ENCODE assay signal across 18 cellular contexts in the genomic region with DNA sequence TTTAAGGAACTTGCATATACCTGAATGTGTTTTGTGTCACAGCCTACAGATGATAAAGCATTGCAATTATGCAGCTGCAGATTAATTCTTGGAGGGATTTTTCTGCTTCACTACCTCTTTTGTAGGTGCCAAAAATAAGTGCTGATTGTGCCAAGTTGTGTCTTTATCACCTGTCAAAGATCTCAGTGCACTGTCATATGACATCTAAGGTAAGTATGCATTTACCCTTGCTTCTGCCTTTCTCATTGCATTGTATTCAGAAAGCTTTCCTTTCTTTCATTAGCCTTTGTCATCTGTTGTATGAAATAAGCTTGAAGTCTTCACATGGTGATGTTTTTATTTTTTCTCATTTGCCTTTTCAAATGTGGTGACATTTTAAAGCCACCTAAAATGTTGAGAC.
A peak's percentile ranks its signal among the peaks of the same experiment; 100 is the strongest.
DNase-seq lines count a peak whose midpoint lies in the region; FAIRE-seq and TF ChIP-seq lines count a peak whose summit lies in the region.
"Had no signal": no experiment of that assay in that cellular context is flagged by ENCODE, and none has a peak within 500 bp of the region (broad histone marks: within the 10 kb centered on the region; RNA-seq: fewer than 3 reads in every experiment).

No MANE protein-coding gene starts in this region.

- FAIRE-seq in H1 (lab: Jason Lieb, UNC): no peak
- FAIRE-seq: GM12891, GM18507 had no signal

- H2BK12ac ChIP-seq in H1 (ENCODE audit: low read depth, low read length): no peak overlapping the region

- no peaks in the 10 kb centered on the region for H3K36me3 ChIP-seq in H1 (ENCODE audit: control insufficient read depth in 2 of 4, insufficient read depth in 4 of 4, low read length in 3 of 4)

- no peak overlapping the region for H3K9ac ChIP-seq in H1 (replicated peaks in 1 of 4; ENCODE audit: extremely low read depth in 1 of 4, low read depth in 3 of 4, low read length in 3 of 4)

- H3K9me3 ChIP-seq in H1 (ENCODE audit: insufficient read depth in 2 of 2, low read depth in 1 of 2, low read length in 1 of 2): no peaks in the 10 kb centered on the region; a peak in 1 of 4 replicates
- H3K9me3 ChIP-seq: Caco-2 had no signal

- POLR2A ChIA-PET in H1 (lab: Charles Lee; ENCODE audit: partially characterized antibody): no interaction called here

- no peak overlapping the region for H3K23ac ChIP-seq in H1 (ENCODE audit: insufficient read length)

- H2BK20ac ChIP-seq in H1 (ENCODE audit: low read length): no peak overlapping the region

- no peak overlapping the region for H3K14ac ChIP-seq in H1 (ENCODE audit: insufficient read length)

- TF ChIP-seq POLR2A in H1 (IDR thresholded peaks at IDR 0.05; ENCODE audit: control extremely low read depth in 1 of 2, low read depth in 2 of 2, low read length in 2 of 2): no peak

- H4K5ac ChIP-seq in H1 (ENCODE audit: insufficient read length, low read depth, low read length): no peak overlapping the region

- TF ChIP-seq CTCF in H1 (IDR thresholded peaks at IDR 0.05; ENCODE audit: control extremely low read depth in 1 of 3, insufficient read depth in 1 of 3, low read depth in 1 of 3, low read length in 3 of 3): no peak

- no peaks in the 10 kb centered on the region for H4K20me1 ChIP-seq in H1 (replicated peaks in 1 of 2; ENCODE audit: control insufficient read depth in 1 of 2, insufficient read depth in 2 of 2, low read length in 2 of 2)

- H3K4me2 ChIP-seq in H1 (ENCODE audit: insufficient read depth in 1 of 2, low read depth in 2 of 2, low read length in 2 of 2): no peak overlapping the region

- no peak overlapping the region for H3K18ac ChIP-seq in H1 (ENCODE audit: extremely low read depth, low read length)

- no peak overlapping the region for H3K56ac ChIP-seq in H1 (replicated peaks; ENCODE audit: insufficient read length, low read depth, low read length)

- no peak overlapping the region for H2AK5ac ChIP-seq in H1 (ENCODE audit: low read depth, low read length)

- H3K79me1 ChIP-seq in H1 (ENCODE audit: low read depth, low read length): no peaks in the 10 kb centered on the region

- no peak overlapping the region for H4K91ac ChIP-seq in H1 (replicated peaks; ENCODE audit: insufficient read length, low read length)

- H4K8ac ChIP-seq in H1 (ENCODE audit: extremely low read depth, insufficient read depth, low read length): no peak overlapping the region

- no peak overlapping the region for H2BK15ac ChIP-seq in H1 (ENCODE audit: low read length)

- no peaks in the 10 kb centered on the region for H3K4me1 ChIP-seq in H1 (replicated peaks in 1 of 4; ENCODE audit: control insufficient read depth in 3 of 4, insufficient read depth in 4 of 4, low read length in 3 of 4)
- H3K4me1 ChIP-seq: Caco-2 had no signal

- DNase-seq in NCI-H748 (lab: John Stamatoyannopoulos, UW; ENCODE audit: unreplicated experiment) (peak; percentile 4), NCI-H748 treated with DMSO at 0.1 percent for 48 hours (lab: John Stamatoyannopoulos, UW) (no peak), NCI-H1105 treated with DMSO at 0.1 percent for 48 hours (lab: John Stamatoyannopoulos, UW) (peak; percentile 57), H1 (ENCODE audit: low read depth in 1 of 2, low spot score in 2 of 2) (no peak), NCI-H524 (lab: John Stamatoyannopoulos, UW) (no peak), NCI-H146 (lab: John Stamatoyannopoulos, UW) (no peak), occipital lobe (lab: John Stamatoyannopoulos, UW) (no peak)
- DNase-seq: C1 segment of cervical spinal cord; Caco-2; CD4-positive, alpha-beta memory T cell; DMS53; DMS79 treated with DMSO at 0.1 percent for 48 hours; GF-D8; GOT3; H7; HCEC 1CT had no signal

- H3K27ac ChIP-seq in H1 (ENCODE audit: low read depth, low read length): no peak overlapping the region

- H2AFZ ChIP-seq in H1 (ENCODE audit: low read length): peak overlapping the region; percentile 52; the same call in 1 of the 2 replicates

- no peaks in the 10 kb centered on the region for H3K27me3 ChIP-seq in H1 (replicated peaks in 1 of 4; ENCODE audit: control insufficient read depth in 3 of 4, extremely low read depth in 1 of 4, insufficient read depth in 3 of 4, low read length in 3 of 4)

- no peaks in the 10 kb centered on the region for H3K23me2 ChIP-seq in H1 (ENCODE audit: low read depth, low read length)

- no peaks in the 10 kb centered on the region for H3K79me2 ChIP-seq in H1 (ENCODE audit: control insufficient read depth in 1 of 2, insufficient read depth in 2 of 2, low read length in 2 of 2)

- no peak for TF ChIP-seq RAD21 in H1 (IDR thresholded peaks at IDR 0.05 in 1 of 2, conservative IDR thresholded peaks at IDR 0.05 in 1 of 2; ENCODE audit: low read depth in 2 of 2, low read length in 2 of 2)

- H2BK5ac ChIP-seq in H1 (ENCODE audit: low read depth, low read length): no peak overlapping the region

- no peak for TF ChIP-seq EP300 in H1 (IDR thresholded peaks at IDR 0.05; ENCODE audit: borderline replicate concordance in 1 of 2, low read depth in 2 of 2, low read length in 2 of 2)

- H2BK120ac ChIP-seq in H1 (replicated peaks; ENCODE audit: low read depth, low read length): no peak overlapping the region

- H3K4ac ChIP-seq in H1 (replicated peaks; ENCODE audit: insufficient read length, low read depth, low read length): no peak overlapping the region

- H3K4me3 ChIP-seq in H1 (ENCODE audit: extremely low read depth in 1 of 4, insufficient read depth in 2 of 4, low read depth in 3 of 4, low read length in 4 of 4): no peak overlapping the region

- CTCF ChIA-PET in H1 (lab: Charles Lee; ENCODE audit: partially characterized antibody): no interaction called here

TF ChIP-seq in H1, 55 proteins besides CTCF, POLR2A, EP300 and RAD21:
- TF ChIP-seq MAFK (IDR thresholded peaks at IDR 0.05; ENCODE audit: low read depth, low read length) (no peak), SUZ12 (IDR thresholded peaks at IDR 0.05; ENCODE audit: low read length) (no peak), NANOG (IDR thresholded peaks at IDR 0.05; ENCODE audit: insufficient read depth, low read depth, low read length, poor library complexity, severe bottlenecking) (no peak), EZH2 (IDR thresholded peaks at IDR 0.05; ENCODE audit: low read depth, low read length, severe bottlenecking) (no peak), BCL11A (IDR thresholded peaks at IDR 0.05; ENCODE audit: low read depth in 2 of 2, low read length in 2 of 2) (no peak), CBX8 (IDR thresholded peaks at IDR 0.05; ENCODE audit: borderline replicate concordance, low read depth, low read length) (no peak), GABPA (IDR thresholded peaks at IDR 0.05; ENCODE audit: borderline replicate concordance, insufficient read depth, low read length) (no peak), YY1 (IDR thresholded peaks at IDR 0.05; ENCODE audit: low read depth, low read length) (no peak), CHD2 (IDR thresholded peaks at IDR 0.05; ENCODE audit: low read length) (no peak), SP2 (IDR thresholded peaks at IDR 0.05; ENCODE audit: low read length) (no peak), RNF2 (IDR thresholded peaks at IDR 0.05; ENCODE audit: borderline replicate concordance, low read depth, low read length, missing control alignments, poor library complexity, severe bottlenecking) (no peak), EGR1 (IDR thresholded peaks at IDR 0.05; ENCODE audit: borderline replicate concordance, low read depth, low read length) (no peak), POLR2AphosphoS5 (IDR thresholded peaks at IDR 0.05; ENCODE audit: low read depth, low read length) (no peak), HDAC2 (IDR thresholded peaks at IDR 0.05; ENCODE audit: borderline replicate concordance in 1 of 2, low read depth in 2 of 2, low read length in 2 of 2) (no peak)

Comparison
In these comparisons a context has a peak if more than half of its experiments do, and no peak if none do; other contexts are left out.
1. DNase-seq: peak in NCI-H748 (single experiment) and NCI-H1105 treated with DMSO at 0.1 percent for 48 hours (single experiment); none in NCI-H748 treated with DMSO at 0.1 percent for 48 hours (single experiment), H1 (0 of 2), NCI-H524 (0 of 2), NCI-H146 (single experiment) and occipital lobe (single experiment).